Comparison of ENCODE assay signal across 8 cellular contexts in the genomic region with DNA sequence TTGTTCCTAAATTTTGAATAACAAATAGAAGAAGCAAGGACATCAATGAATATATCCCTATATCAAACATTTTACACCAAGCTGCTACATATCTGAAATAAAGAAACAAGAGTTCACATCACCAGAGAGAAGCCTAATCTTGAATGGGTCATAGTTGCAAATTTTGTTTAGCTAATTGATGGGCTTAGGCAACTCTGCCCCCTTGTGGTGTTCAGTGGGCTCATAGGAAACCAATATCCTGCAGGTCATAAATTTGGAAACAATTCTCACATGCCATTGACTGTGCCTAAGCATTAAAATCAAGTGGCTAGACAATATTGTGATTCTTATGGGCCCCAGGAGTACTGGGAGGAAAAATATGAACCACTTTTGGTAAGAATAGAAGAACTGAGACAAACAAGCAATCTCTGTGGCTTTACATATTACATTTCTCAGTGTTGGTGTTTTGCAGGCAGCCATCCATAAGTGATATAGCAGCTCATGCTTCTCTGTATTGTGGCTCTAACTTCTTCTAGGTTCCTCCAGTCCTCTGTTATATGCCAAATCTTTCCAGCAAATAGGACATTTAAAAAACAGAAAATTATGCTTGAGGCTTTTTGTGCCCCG.
A peak's percentile ranks its signal among the peaks of the same experiment; 100 is the strongest.
DNase-seq lines count a peak whose midpoint lies in the region; ATAC-seq and TF ChIP-seq lines count a peak whose summit lies in the region.

No MANE protein-coding gene starts in this region.

- no peak overlapping the region for H3K4me3 ChIP-seq in fibroblast of pulmonary artery (replicated peaks; ENCODE audit: low read depth, low read length)

- ATAC-seq in GM19455 (IDR thresholded peaks at IDR 0.05; ENCODE audit: unreplicated experiment) (peak; percentile 66), HG03460 (IDR thresholded peaks at IDR 0.05; ENCODE audit: unreplicated experiment) (no peak)

- peak; percentile 59 for TF ChIP-seq CTCF in fibroblast of pulmonary artery (IDR thresholded peaks at IDR 0.05; ENCODE audit: low read length, missing control alignments)

- DNase-seq in DMS153 treated with DMSO at 0.1 percent for 48 hours (lab: John Stamatoyannopoulos, UW; ENCODE audit: unreplicated experiment) = peak; percentile 57
- peak; percentile 32 for DNase-seq in LoVo (ENCODE audit: low spot score)
- DNase-seq in RPMI7951 (ENCODE audit: low read depth) = peak; percentile 3
- DNase-seq in fibroblast of pulmonary artery (ENCODE audit: low read depth) = peak; percentile 43
- peak; percentile 7 for DNase-seq in putamen (ENCODE audit: low spot score)
- DNase-seq in stimulated activated CD4-positive, alpha-beta T cell treated with anti-CD3 and anti-CD28 coated beads, Interleukin-4, amount 100 ng/mL, for 24 hours = no peak
